In the genomic region with DNA sequence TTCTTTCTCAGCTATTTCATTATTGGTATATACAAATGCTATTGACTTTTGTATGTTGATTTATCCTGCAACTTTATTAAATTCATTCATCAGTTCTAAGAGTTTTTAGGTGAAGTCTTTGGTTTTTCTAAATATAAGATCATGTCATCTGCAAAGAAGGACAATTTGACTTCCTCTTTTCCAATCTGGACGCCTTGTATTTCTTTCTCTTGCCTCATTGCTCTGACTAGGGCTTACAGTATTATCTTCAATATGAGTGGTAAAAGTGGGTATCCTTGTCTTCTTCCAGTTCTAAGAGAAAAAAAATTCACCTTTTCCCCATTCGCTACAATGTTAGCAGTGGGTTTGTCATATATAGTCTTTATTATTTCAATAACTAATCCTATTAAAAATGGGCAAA, we compare ENCODE assay signal across 27 cellular contexts.
"Had no signal": no experiment of that assay in that cellular context is flagged by ENCODE, and none has a peak within 500 bp of the region (broad histone marks: within the 10 kb centered on the region; RNA-seq: fewer than 3 reads in every experiment).

No MANE protein-coding gene starts in this region.

- H3K9me3 Mint-ChIP-seq: activated CD8-positive, alpha-beta T cell treated with anti-CD3 and anti-CD28 coated beads for 36 hours; activated naive CD8-positive, alpha-beta T cell treated with anti-CD3 and anti-CD28 coated beads, Interleukin-2, amount 10 ng/mL, durations not matched to agents 7 days and 5 days; activated T-helper 2 cell treated with anti-CD3 and anti-CD28 coated beads, Interferon-gamma antibody, Interleukin-2, Interleukin-4, amounts not matched to agents 10 μg/mL and 5 μg/mL and 100 μg/mL, durations not matched to agents 14 hours and 24 hours and 36 hours had no signal

- H3K27ac ChIP-seq: adrenal gland, WERI-Rb-1 had no signal

- DNase-seq: activated CD4-positive, alpha-beta T cell treated with anti-CD3 and anti-CD28 coated beads for 36 hours; activated CD4-positive, alpha-beta T cell treated with anti-CD3 and anti-CD28 coated beads, Interleukin-2, amount 50 U/mL, for 1 hour; activated CD8-positive, alpha-beta memory T cell treated with anti-CD3 and anti-CD28 coated beads, Interleukin-2, amount 50 U/mL, for 4 hours; activated CD8-positive, alpha-beta T cell treated with anti-CD3 and anti-CD28 coated beads for 36 hours; activated gamma-delta T cell treated with Interleukin-2 at 50 U/mL for 16 hours; activated naive CD4-positive, alpha-beta T cell treated with anti-CD3 and anti-CD28 coated beads, Interleukin-2, amount 50 U/mL, for 16 hours; activated naive CD8-positive, alpha-beta T cell treated with anti-CD3 and anti-CD28 coated beads, Interleukin-2, amount 10 ng/mL, durations not matched to agents 7 days and 5 days; activated T-cell treated with anti-CD3 and anti-CD28 coated beads, Interleukin-2, amount 50 U/mL, for 72 hours; adrenal gland; anterior cingulate cortex; cerebellar nuclear complex; Karpas-422; NCI-H1105; NCI-H1436; NCI-H1694 treated with DMSO at 0.1 percent for 48 hours; NCI-H2081 treated with DMSO at 0.1 percent for 48 hours; NCI-H446; NCI-H524; PC-3; SHP77 treated with DMSO at 0.1 percent for 48 hours; T-helper 17 cell; T-helper 9 cell; WERI-Rb-1 had no signal

- H3K4me1 Mint-ChIP-seq: activated naive CD8-positive, alpha-beta T cell treated with anti-CD3 and anti-CD28 coated beads, Interleukin-2, amount 10 ng/mL, durations not matched to agents 7 days and 5 days had no signal

- H3K36me3 ChIP-seq: adrenal gland, WERI-Rb-1 had no signal

- H3K4me3 ChIP-seq: adrenal gland had no signal

- H3K9me3 ChIP-seq: adrenal gland had no signal

- FAIRE-seq: colon, RCC 7860, TTC549 had no signal

- H3K27me3 Mint-ChIP-seq: activated CD4-positive, alpha-beta T cell treated with anti-CD3 and anti-CD28 coated beads for 36 hours; activated CD8-positive, alpha-beta T cell treated with anti-CD3 and anti-CD28 coated beads for 36 hours; activated naive CD8-positive, alpha-beta T cell treated with anti-CD3 and anti-CD28 coated beads, Interleukin-2, amount 10 ng/mL, durations not matched to agents 7 days and 5 days; T-helper 17 cell had no signal

- H3K36me3 Mint-ChIP-seq: activated naive CD8-positive, alpha-beta T cell treated with anti-CD3 and anti-CD28 coated beads, Interleukin-2, amount 10 ng/mL, durations not matched to agents 7 days and 5 days had no signal

- H3K4me3 Mint-ChIP-seq: activated CD4-positive, alpha-beta T cell treated with anti-CD3 and anti-CD28 coated beads for 36 hours; activated CD8-positive, alpha-beta T cell treated with anti-CD3 and anti-CD28 coated beads for 36 hours; activated naive CD8-positive, alpha-beta T cell treated with anti-CD3 and anti-CD28 coated beads, Interleukin-2, amount 10 ng/mL, durations not matched to agents 7 days and 5 days; activated T-cell treated with anti-CD3 and anti-CD28 coated beads, Interleukin-2, amount 50 U/mL, for 72 hours; T-helper 17 cell had no signal

- H3K27ac Mint-ChIP-seq: activated CD4-positive, alpha-beta T cell treated with anti-CD3 and anti-CD28 coated beads for 36 hours; activated CD8-positive, alpha-beta T cell treated with anti-CD3 and anti-CD28 coated beads for 36 hours; activated naive CD8-positive, alpha-beta T cell treated with anti-CD3 and anti-CD28 coated beads, Interleukin-2, amount 10 ng/mL, durations not matched to agents 7 days and 5 days; activated T-cell treated with anti-CD3 and anti-CD28 coated beads, Interleukin-2, amount 50 U/mL, for 72 hours; activated T-helper 2 cell treated with anti-CD3 and anti-CD28 coated beads, Interferon-gamma antibody, Interleukin-2, Interleukin-4, amounts not matched to agents 10 μg/mL and 5 μg/mL and 100 μg/mL, durations not matched to agents 14 hours and 24 hours and 36 hours; T-helper 17 cell had no signal

- H3K27me3 ChIP-seq: adrenal gland had no signal

- ATAC-seq: activated CD4-positive, alpha-beta T cell treated with anti-CD3 and anti-CD28 coated beads for 36 hours; activated CD8-positive, alpha-beta T cell treated with anti-CD3 and anti-CD28 coated beads for 36 hours; activated T-cell treated with anti-CD3 and anti-CD28 coated beads, Interleukin-2, amount 50 U/mL, for 72 hours; PC-3; T-helper 17 cell had no signal
